Comparison of ENCODE assay signal across 11 cellular contexts in genomic region chr7:100166317-100166940, GRCh38. TPM values are rescaled to one million over a fixed set of nuclear protein-coding genes. Genes with fewer than 3 reads are reported as not detected.
DNase-seq lines count a peak whose midpoint lies in the region; ATAC-seq and TF ChIP-seq lines count a peak whose summit lies in the region.
"Had no signal": no experiment of that assay in that cellular context is flagged by ENCODE, and none has a peak within 500 bp of the region (broad histone marks: within the 10 kb centered on the region; RNA-seq: fewer than 3 reads in every experiment).

No MANE protein-coding gene starts in this region.

- H3K27ac ChIP-seq in layer of hippocampus (ENCODE audit: low read depth, low read length) = peak overlapping the region; percentile 35
- no peak overlapping the region for H3K27ac ChIP-seq in vagina

- intact Hi-C loops in vagina (cut with DNase I) = no loop called here

- no peaks in the 10 kb centered on the region for H3K9me3 ChIP-seq in vagina
- H3K9me3 ChIP-seq: transverse colon had no signal

- H3K36me3 Mint-ChIP-seq in activated T-helper 17 cell treated with anti-CD3 and anti-CD28 coated beads, Interleukin-2, amount 50 U/mL, for 72 hours (ENCODE audit: low read depth) = no peaks in the 10 kb centered on the region
- H3K36me3 Mint-ChIP-seq in type B pancreatic cell = no peaks in the 10 kb centered on the region

- TF ChIP-seq POLR2A in vagina (IDR thresholded peaks at IDR 0.05) = no peak

- peaks cover 5% of the 10 kb centered on the region for H3K27me3 Mint-ChIP-seq in activated T-helper 17 cell treated with anti-CD3 and anti-CD28 coated beads, Interleukin-2, amount 50 U/mL, for 72 hours
- H3K27me3 Mint-ChIP-seq in type B pancreatic cell = peaks cover 25% of the 10 kb centered on the region

- peaks cover 46% of the 10 kb centered on the region for H3K4me1 Mint-ChIP-seq in activated T-helper 17 cell treated with anti-CD3 and anti-CD28 coated beads, Interleukin-2, amount 50 U/mL, for 72 hours
- H3K4me1 Mint-ChIP-seq in type B pancreatic cell (ENCODE audit: unreplicated experiment) = peaks cover 37% of the 10 kb centered on the region

- ATAC-seq in activated T-helper 17 cell treated with anti-CD3 and anti-CD28 coated beads, Interleukin-2, amount 50 U/mL, for 72 hours (replicated peaks) = peak; percentile 62
- no peak for ATAC-seq in GM19455 (IDR thresholded peaks at IDR 0.05; ENCODE audit: unreplicated experiment)

- H3K4me1 ChIP-seq in vagina = peaks cover 25% of the 10 kb centered on the region

- H3K4me3 ChIP-seq in vagina = no peak overlapping the region
- H3K4me3 ChIP-seq: transverse colon had no signal

- peak; percentile 44 for DNase-seq in activated T-cell treated with anti-CD3 and anti-CD28 coated beads, Interleukin-2, amount 50 U/mL, for 1 hour
- DNase-seq in activated T-cell treated with anti-CD3 and anti-CD28 coated beads for 4 hours = no peak
- no peak for DNase-seq in type B pancreatic cell (ENCODE audit: extremely low spot score, unreplicated experiment)
- no peak for DNase-seq in vagina (ENCODE audit: extremely low spot score in 2 of 2)
- DNase-seq in NOMO-1 treated with dmso at 0.1 percent for 144 hours (lab: John Stamatoyannopoulos, UW; ENCODE audit: unreplicated experiment) = no peak
- DNase-seq: ACHN, DMS79, transverse colon had no signal

- H3K27ac Mint-ChIP-seq in activated T-helper 17 cell treated with anti-CD3 and anti-CD28 coated beads, Interleukin-2, amount 50 U/mL, for 72 hours = peak overlapping the region; percentile 82
- H3K27ac Mint-ChIP-seq in type B pancreatic cell = peak overlapping the region; percentile 75

- H3K9me3 Mint-ChIP-seq in activated T-helper 17 cell treated with anti-CD3 and anti-CD28 coated beads, Interleukin-2, amount 50 U/mL, for 72 hours = no peaks in the 10 kb centered on the region
- no peaks in the 10 kb centered on the region for H3K9me3 Mint-ChIP-seq in type B pancreatic cell

- H3K36me3 ChIP-seq in vagina = no peaks in the 10 kb centered on the region
- H3K36me3 ChIP-seq: transverse colon had no signal

- H3K4me3 Mint-ChIP-seq in activated T-helper 17 cell treated with anti-CD3 and anti-CD28 coated beads, Interleukin-2, amount 50 U/mL, for 72 hours = peak overlapping the region; percentile 92
- H3K4me3 Mint-ChIP-seq in type B pancreatic cell = peak overlapping the region; percentile 87

- TF ChIP-seq CTCF in type B pancreatic cell (conservative IDR thresholded peaks at IDR 0.05) = no peak
- no peak for TF ChIP-seq CTCF in vagina (IDR thresholded peaks at IDR 0.05)

- H3K27me3 ChIP-seq in layer of hippocampus (ENCODE audit: control insufficient read depth, insufficient read depth, low read length) (peaks cover 2% of the 10 kb centered on the region), vagina (no peaks in the 10 kb centered on the region)

RNA-seq across cellular contexts. Expression of gene GAL3ST4, which starts 2.0 kb away (rescaled TPM):
- total RNA-seq in activated T-helper 17 cell treated with anti-CD3 and anti-CD28 coated beads, Interleukin-2, amount 50 U/mL, for 72 hours = 1 to 10 TPM; 1.1 to 3.9 TPM
- total RNA-seq in type B pancreatic cell (ENCODE audit: low replicate concordance) (7.2 and 7.4 TPM in 2 replicates), vagina (4.2 TPM)

RNA-seq across cellular contexts. Expression of gene TRAPPC14, which starts 7.9 kb away (rescaled TPM):
- 10 to 100 TPM; 15.4 to 22.1 TPM for total RNA-seq in activated T-helper 17 cell treated with anti-CD3 and anti-CD28 coated beads, Interleukin-2, amount 50 U/mL, for 72 hours
- 21.3 and 35.2 TPM in 2 replicates for total RNA-seq in type B pancreatic cell (ENCODE audit: low replicate concordance)
- 18.2 TPM for total RNA-seq in vagina

RNA-seq across cellular contexts. Expression of gene GPC2, which starts 10.8 kb away (rescaled TPM):
- 1 to 10 TPM; 2.8 to 4.9 TPM for total RNA-seq in activated T-helper 17 cell treated with anti-CD3 and anti-CD28 coated beads, Interleukin-2, amount 50 U/mL, for 72 hours
- total RNA-seq in type B pancreatic cell (ENCODE audit: low replicate concordance) (20.6 and 53.3 TPM in 2 replicates), vagina (7.4 TPM)

RNA-seq across cellular contexts. Expression of gene STAG3, which starts 11.3 kb away (rescaled TPM):
- 10 to 100 TPM in 1 of 2 donors, 1 to 10 TPM in 1; 7.8 to 22.1 TPM for total RNA-seq in activated T-helper 17 cell treated with anti-CD3 and anti-CD28 coated beads, Interleukin-2, amount 50 U/mL, for 72 hours
- 1.6 and 1.7 TPM in 2 replicates for total RNA-seq in type B pancreatic cell (ENCODE audit: low replicate concordance)
- not detected for total RNA-seq in vagina

RNA-seq across cellular contexts. Expression of gene LAMTOR4, which starts 17.7 kb away (rescaled TPM):
- total RNA-seq in activated T-helper 17 cell treated with anti-CD3 and anti-CD28 coated beads, Interleukin-2, amount 50 U/mL, for 72 hours = 100 to 1,000 TPM; 129 to 132 TPM
- total RNA-seq in type B pancreatic cell (ENCODE audit: low replicate concordance) (96.7 and 109 TPM in 2 replicates), vagina (161 TPM)
